In genomic region chr9:92616199-92617129, GRCh38 we compare ENCODE assay signal across 13 cellular contexts. TPM values are rescaled to one million over a fixed set of nuclear protein-coding genes. Genes with fewer than 3 reads are reported as not detected.
DNase-seq lines count a peak whose midpoint lies in the region; ATAC-seq, FAIRE-seq and TF ChIP-seq lines count a peak whose summit lies in the region.
"Had no signal": no experiment of that assay in that cellular context is flagged by ENCODE, and none has a peak within 500 bp of the region (broad histone marks: within the 10 kb centered on the region; RNA-seq: fewer than 3 reads in every experiment).

No MANE protein-coding gene starts in this region.

- DNase-seq in GM23248 (peak; percentile 40), right lobe of liver (peak; percentile 79 to 90 (median 84)), hippocampal formation (lab: John Stamatoyannopoulos, UW) (no peak), Ammon's horn (ENCODE audit: low spot score) (no peak)
- DNase-seq in stimulated activated CD4-positive, alpha-beta T cell treated with anti-CD3 and anti-CD28 coated beads, Interleukin-2, amount 100 ng/mL, for 48 hours: no peak
- DNase-seq: activated CD4-positive, alpha-beta T cell treated with anti-CD3 and anti-CD28 coated beads for 1 hour; NCI-H2081; retina had no signal

- FAIRE-seq in endometrium (lab: Jason Lieb, UNC): peak; percentile 65
- FAIRE-seq: frontal cortex had no signal

- H3K9me3 ChIP-seq in GM23248 (ENCODE audit: low read depth) (no peaks in the 10 kb centered on the region), right lobe of liver (no peaks in the 10 kb centered on the region)

- intact Hi-C loops in right lobe of liver (cut with DNase I): no loop called here

- H3F3A ChIP-seq in GM23248 (ENCODE audit: insufficient read depth): peaks cover 8% of the 10 kb centered on the region; the same call in 1 of the 2 replicates

- peaks cover 12% of the 10 kb centered on the region for H3K4me1 ChIP-seq in GM23248 (ENCODE audit: insufficient read depth)
- H3K4me1 ChIP-seq in right lobe of liver: peaks cover 0 to 39% (median 14%) of the 10 kb centered on the region in 4 donors

- TF ChIP-seq POLR2A in right lobe of liver (IDR thresholded peaks at IDR 0.05): no peak

- no peak for TF ChIP-seq CTCF in right lobe of liver (IDR thresholded peaks at IDR 0.05)

- H4K20me1 ChIP-seq in GM23248 (ENCODE audit: insufficient read depth): no peaks in the 10 kb centered on the region

- H3K27ac ChIP-seq in GM23248 (0 out of 2 replicates have a peak overlapping the region, but pooled peaks have one; percentile 13), right lobe of liver (peak overlapping the region; percentile 63 to 94 (median 75)), skin epidermis (peak overlapping the region in 18 of 21 experiments; percentile 44 to 87 (median 74))
- H3K27ac ChIP-seq: KMS-11 had no signal

- H3K36me3 ChIP-seq in GM23248 (ENCODE audit: low read depth) (peaks cover 22% of the 10 kb centered on the region; the same call in 1 of the 2 replicates), right lobe of liver (peaks cover 0 to 3% (median 0%) of the 10 kb centered on the region in 4 donors)

- H3K27me3 ChIP-seq in GM23248 (replicated peaks; ENCODE audit: insufficient read depth) (no peaks in the 10 kb centered on the region), right lobe of liver (no peaks in the 10 kb centered on the region)

- H2AFZ ChIP-seq in GM23248: no peak overlapping the region

- peaks cover 1% of the 10 kb centered on the region; the same call in 1 of the 2 replicates for H3K79me2 ChIP-seq in GM23248 (ENCODE audit: insufficient read depth)

- H3K9ac ChIP-seq in GM23248: peak overlapping the region; percentile 9; the same call in 1 of the 2 replicates
- H3K9ac ChIP-seq: KMS-11 had no signal

- no peaks in the 10 kb centered on the region for H3K9me2 ChIP-seq in GM23248 (ENCODE audit: insufficient read depth)

- 45 to 46% methylated on average over 22 of the region's 22 CpGs for WGBS in GM23248 (ENCODE audit: low coverage in 1 of 2, low lambda C conversion rate in 2 of 2, missing lambda C conversion rate in 2 of 2), 2 experiments
- WGBS in right lobe of liver (ENCODE audit: insufficient coverage, low coverage, low lambda C conversion rate, missing lambda C conversion rate): 48% methylated on average over 19 of the region's 22 CpGs

- in situ Hi-C loops in GM23248 (cut with MboI): no loop called here

- peak; percentile 81 to 88 (median 86) for ATAC-seq in right lobe of liver
- ATAC-seq in HG03039 (IDR thresholded peaks at IDR 0.05; ENCODE audit: unreplicated experiment): no peak

- no peak overlapping the region for H3K4me2 ChIP-seq in GM23248 (ENCODE audit: unreplicated experiment)
- H3K4me2 ChIP-seq: KMS-11 had no signal

- H3K4me3 ChIP-seq in GM23248: no peak overlapping the region
- H3K4me3 ChIP-seq in right lobe of liver: peak overlapping the region in 1 of 3 donors; percentile 20
- no peak overlapping the region for H3K4me3 ChIP-seq in skin epidermis

RNA-seq across cellular contexts. Expression of gene IPPK, which starts 53.5 kb away (rescaled TPM):
- total RNA-seq in GM23248 (2014; rRNA removed; shearing (Covaris generic)): 17.8 and 18.3 TPM in 2 replicates
- polyA plus RNA-seq in GM23248 (2016; fragmentation: Nextera tagmentation; extraction: Ambion mirVana): 10.4 and 10.7 TPM in 2 replicates
- 1 to 10 TPM; 2.4 to 4.9 (median 3.7) TPM for total RNA-seq in right lobe of liver

Comparison
In these comparisons a context has a peak if more than half of its experiments do, and no peak if none do; other contexts are left out.
1. DNase-seq: peak in GM23248 (single experiment) and right lobe of liver (3 of 3); none in hippocampal formation (0 of 2), Ammon's horn (single experiment) and stimulated activated CD4-positive, alpha-beta T cell treated with anti-CD3 and anti-CD28 coated beads, Interleukin-2, amount 100 ng/mL, for 48 hours (0 of 2).
2. H3K27ac ChIP-seq: peak in every context shown above with its lines; median percentile 75 in right lobe of liver; 74 in skin epidermis; 13 in GM23248.